Comparison of ENCODE assay signal across 8 cellular contexts in the genomic region with DNA sequence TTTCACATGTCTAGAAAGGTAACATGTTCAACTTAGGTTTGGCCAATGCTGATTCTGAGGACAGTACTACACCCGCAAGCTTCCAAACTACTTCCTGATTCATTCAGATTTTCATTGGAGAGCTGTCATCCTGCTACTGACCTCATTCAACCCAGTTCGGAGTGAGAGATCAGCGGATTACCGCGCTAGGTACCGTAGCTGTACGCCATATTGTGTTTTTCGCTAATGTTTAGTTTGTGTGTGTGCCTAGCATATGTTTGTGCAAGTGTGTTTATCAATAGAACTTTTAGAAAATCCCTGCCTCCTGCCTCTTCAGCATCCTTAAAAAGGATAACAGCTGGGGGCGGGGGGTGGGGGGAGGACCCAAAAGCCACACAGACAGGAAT. TPM values are rescaled to one million over a fixed set of nuclear protein-coding genes. Genes with fewer than 3 reads are reported as not detected.
A peak's percentile ranks its signal among the peaks of the same experiment; 100 is the strongest.
DNase-seq lines count a peak whose midpoint lies in the region; ATAC-seq, FAIRE-seq and TF ChIP-seq lines count a peak whose summit lies in the region.

No MANE protein-coding gene starts in this region.

- H3K9me2 ChIP-seq in OCI-LY1 (ENCODE audit: low read depth, low read length): no peaks in the 10 kb centered on the region

- H3K4me2 ChIP-seq in OCI-LY1 (ENCODE audit: low read length): peak overlapping the region; percentile 73

- peaks cover 20% of the 10 kb centered on the region for H3K4me1 ChIP-seq in OCI-LY1 (ENCODE audit: insufficient read depth, low read length, severe bottlenecking)

- no peaks in the 10 kb centered on the region for H3K36me3 ChIP-seq in OCI-LY1 (ENCODE audit: insufficient read depth, low read length)

- H3K4me3 ChIP-seq in OCI-LY1 (ENCODE audit: low read depth, low read length, poor library complexity, severe bottlenecking): peak overlapping the region; percentile 80

- H3K4me1 Mint-ChIP-seq in activated T-helper 17 cell treated with anti-CD3 and anti-CD28 coated beads, Interleukin-2, amount 50 U/mL, for 72 hours: peaks cover 5% of the 10 kb centered on the region
- peaks cover 29% of the 10 kb centered on the region for H3K4me1 Mint-ChIP-seq in nephron progenitor cell
- H3K4me1 Mint-ChIP-seq in type B pancreatic cell (ENCODE audit: unreplicated experiment): peaks cover 10% of the 10 kb centered on the region

- peak overlapping the region; percentile 86 for H3K27ac Mint-ChIP-seq in activated T-helper 17 cell treated with anti-CD3 and anti-CD28 coated beads, Interleukin-2, amount 50 U/mL, for 72 hours
- H3K27ac Mint-ChIP-seq in nephron progenitor cell (peak overlapping the region; percentile 94), type B pancreatic cell (peak overlapping the region; percentile 99)

- no peaks in the 10 kb centered on the region for H4K20me1 ChIP-seq in OCI-LY1 (ENCODE audit: insufficient read depth, low read length)

- TF ChIP-seq CTCF in OCI-LY1 (IDR thresholded peaks at IDR 0.05; ENCODE audit: low read length) (no peak), nephron progenitor cell (IDR thresholded peaks at IDR 0.05) (no peak), type B pancreatic cell (conservative IDR thresholded peaks at IDR 0.05) (no peak)

- H3K9me3 Mint-ChIP-seq in activated T-helper 17 cell treated with anti-CD3 and anti-CD28 coated beads, Interleukin-2, amount 50 U/mL, for 72 hours: no peaks in the 10 kb centered on the region
- peaks cover 5% of the 10 kb centered on the region for H3K9me3 Mint-ChIP-seq in nephron progenitor cell
- no peaks in the 10 kb centered on the region for H3K9me3 Mint-ChIP-seq in type B pancreatic cell

- no peaks in the 10 kb centered on the region for H3K79me2 ChIP-seq in OCI-LY1 (ENCODE audit: insufficient read depth, low read length)

- peak overlapping the region; percentile 83 for H3K9ac ChIP-seq in OCI-LY1 (ENCODE audit: low read length)

- peak overlapping the region; percentile 24; the same call in 1 of the 2 replicates for H2AFZ ChIP-seq in OCI-LY1 (ENCODE audit: low read length)

- no peaks in the 10 kb centered on the region for H3K27me3 ChIP-seq in OCI-LY1 (ENCODE audit: insufficient read depth, low read length)

- peak; percentile 67 for DNase-seq in COR-L47 (lab: John Stamatoyannopoulos, UW)
- DNase-seq in HTR-8/SVneo (ENCODE audit: insufficient read length, low spot score): peak; percentile 37
- peak; percentile 81 for DNase-seq in fibroblast of peridontal ligament (ENCODE audit: extremely low read depth)
- peak; percentile 6 for DNase-seq in nephron progenitor cell
- no peak for DNase-seq in type B pancreatic cell (ENCODE audit: extremely low spot score, unreplicated experiment)

- no peak for FAIRE-seq in HTR-8/SVneo (lab: Jason Lieb, UNC)

- no peaks in the 10 kb centered on the region for H3K36me3 Mint-ChIP-seq in activated T-helper 17 cell treated with anti-CD3 and anti-CD28 coated beads, Interleukin-2, amount 50 U/mL, for 72 hours (ENCODE audit: low read depth)
- peaks cover 15% of the 10 kb centered on the region for H3K36me3 Mint-ChIP-seq in nephron progenitor cell (ENCODE audit: low read depth)
- no peaks in the 10 kb centered on the region for H3K36me3 Mint-ChIP-seq in type B pancreatic cell

- no peaks in the 10 kb centered on the region for H3F3A ChIP-seq in OCI-LY1 (ENCODE audit: insufficient read depth, low read length)

- H3K4me3 Mint-ChIP-seq in activated T-helper 17 cell treated with anti-CD3 and anti-CD28 coated beads, Interleukin-2, amount 50 U/mL, for 72 hours: peak overlapping the region; percentile 98
- H3K4me3 Mint-ChIP-seq in nephron progenitor cell (peak overlapping the region; percentile 95), type B pancreatic cell (peak overlapping the region; percentile 98)

- H3K9me3 ChIP-seq in OCI-LY1 (ENCODE audit: low read length): no peaks in the 10 kb centered on the region

- peak overlapping the region; percentile 71 for H3K27ac ChIP-seq in OCI-LY1 (ENCODE audit: low read depth, low read length, poor library complexity, severe bottlenecking)

- H3K27me3 Mint-ChIP-seq in activated T-helper 17 cell treated with anti-CD3 and anti-CD28 coated beads, Interleukin-2, amount 50 U/mL, for 72 hours: no peaks in the 10 kb centered on the region
- H3K27me3 Mint-ChIP-seq in nephron progenitor cell (ENCODE audit: low read depth, poor library complexity) (peaks cover 3% of the 10 kb centered on the region), type B pancreatic cell (no peaks in the 10 kb centered on the region)

- peak; percentile 8 for ATAC-seq in activated T-helper 17 cell treated with anti-CD3 and anti-CD28 coated beads, Interleukin-2, amount 50 U/mL, for 72 hours (replicated peaks)
- no peak for ATAC-seq in GM18867 (IDR thresholded peaks at IDR 0.05; ENCODE audit: unreplicated experiment)

RNA-seq across cellular contexts. Expression of a gene that starts 1.1 kb away (rescaled TPM):
- 10 to 100 TPM in 1 of 2 donors, 1 to 10 TPM in 1; 5.7 to 17.7 TPM for total RNA-seq in activated T-helper 17 cell treated with anti-CD3 and anti-CD28 coated beads, Interleukin-2, amount 50 U/mL, for 72 hours
- total RNA-seq in type B pancreatic cell (ENCODE audit: low replicate concordance): 7.6 and 14.4 TPM in 2 replicates
